In the genomic region with DNA sequence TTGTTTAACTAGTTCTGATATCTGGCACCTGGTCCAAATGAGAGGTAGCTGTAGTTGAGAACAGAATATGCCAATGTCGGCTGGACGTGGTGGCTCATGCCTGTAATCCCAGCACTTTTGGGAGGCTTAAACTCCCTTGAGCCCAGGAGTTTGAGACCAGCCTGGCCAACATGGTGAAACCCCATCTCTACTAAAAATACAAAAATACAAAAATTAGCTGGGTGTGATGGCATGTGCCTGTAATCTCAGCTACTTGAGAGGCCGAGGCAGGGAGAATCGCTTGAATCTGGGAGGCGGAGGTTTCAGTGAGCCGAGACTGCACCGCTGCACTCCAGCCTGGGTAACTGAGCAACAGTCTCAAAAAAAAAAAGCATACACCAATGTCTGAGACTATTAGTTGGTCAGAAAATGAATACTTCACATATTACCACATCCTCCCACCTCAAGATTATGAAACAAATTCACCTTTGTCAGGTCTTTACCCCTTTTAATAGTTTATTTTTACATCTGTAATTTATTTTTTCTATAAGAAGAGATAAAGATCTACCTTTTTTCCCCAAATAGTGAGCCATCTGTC, we compare ENCODE assay signal across 17 cellular contexts. TPM values are rescaled to one million over a fixed set of nuclear protein-coding genes. Genes with fewer than 3 reads are reported as not detected.
DNase-seq lines count a peak whose midpoint lies in the region; ATAC-seq lines count a peak whose summit lies in the region.
"Had no signal": no experiment of that assay in that cellular context is flagged by ENCODE, and none has a peak within 500 bp of the region (broad histone marks: within the 10 kb centered on the region; RNA-seq: fewer than 3 reads in every experiment).

No MANE protein-coding gene starts in this region.

- H3K4me1 Mint-ChIP-seq in CD4-positive, CD25-positive, alpha-beta regulatory T cell, result peaks cover 46 to 86% (median 72%) of the 10 kb centered on the region in 4 donors
- peaks cover 49% of the 10 kb centered on the region for H3K4me1 Mint-ChIP-seq in T-helper 17 cell
- H3K4me1 Mint-ChIP-seq in memory B cell, result peaks cover 34% of the 10 kb centered on the region

- H3K4me3 ChIP-seq in CD4-positive, CD25-positive, alpha-beta regulatory T cell (ENCODE audit: low read depth, low read length), result peak overlapping the region; percentile 38
- H3K4me3 ChIP-seq: SJCRH30, tibial nerve had no signal

- H3K36me3 Mint-ChIP-seq in CD4-positive, CD25-positive, alpha-beta regulatory T cell, result peaks cover 19% of the 10 kb centered on the region
- peaks cover 6% of the 10 kb centered on the region for H3K36me3 Mint-ChIP-seq in T-helper 17 cell (ENCODE audit: low read depth)
- H3K36me3 Mint-ChIP-seq in memory B cell, result peaks cover 25% of the 10 kb centered on the region

- no peaks in the 10 kb centered on the region for H3K9me3 ChIP-seq in CD4-positive, CD25-positive, alpha-beta regulatory T cell (ENCODE audit: control insufficient read depth in 2 of 2, low read length in 2 of 2)
- no peaks in the 10 kb centered on the region for H3K9me3 ChIP-seq in T-helper 17 cell (ENCODE audit: control insufficient read depth, low read length, poor library complexity, severe bottlenecking)
- H3K9me3 ChIP-seq: SJCRH30, tibial nerve had no signal

- no peaks in the 10 kb centered on the region for H3K27me3 ChIP-seq in CD4-positive, CD25-positive, alpha-beta regulatory T cell (ENCODE audit: control insufficient read depth, insufficient read depth, low read length)
- H3K27me3 ChIP-seq: SJCRH30, tibial nerve had no signal

- H3K27ac Mint-ChIP-seq in CD4-positive, CD25-positive, alpha-beta regulatory T cell, result peak overlapping the region; percentile 82 to 92 (median 83)
- H3K27ac Mint-ChIP-seq in T-helper 17 cell (peak overlapping the region; percentile 90), memory B cell (peak overlapping the region; percentile 94)

- H3K4me3 Mint-ChIP-seq in CD4-positive, CD25-positive, alpha-beta regulatory T cell, result peak overlapping the region; percentile 69 to 90 (median 78)
- H3K4me3 Mint-ChIP-seq in T-helper 17 cell, result peak overlapping the region; percentile 75
- H3K4me3 Mint-ChIP-seq in memory B cell, result no peak overlapping the region

- H3K27me3 Mint-ChIP-seq in CD4-positive, CD25-positive, alpha-beta regulatory T cell, result no peaks in the 10 kb centered on the region
- no peaks in the 10 kb centered on the region for H3K27me3 Mint-ChIP-seq in T-helper 17 cell
- no peaks in the 10 kb centered on the region for H3K27me3 Mint-ChIP-seq in memory B cell

- peaks cover 55% of the 10 kb centered on the region for H3K4me1 ChIP-seq in CD4-positive, CD25-positive, alpha-beta regulatory T cell (ENCODE audit: control insufficient read depth, insufficient read depth, low read length, poor library complexity, severe bottlenecking)
- H3K4me1 ChIP-seq: SJCRH30 had no signal

- peak; percentile 81 to 86 for ATAC-seq in CD4-positive, CD25-positive, alpha-beta regulatory T cell (ENCODE audit: low read depth in 2 of 2)
- peak; percentile 76 for ATAC-seq in GM18511 (IDR thresholded peaks at IDR 0.05; ENCODE audit: unreplicated experiment)
- peak; percentile 70 for ATAC-seq in T-helper 17 cell
- ATAC-seq in memory B cell (ENCODE audit: low read depth), result no peak
- no peak for ATAC-seq in GM19455 (IDR thresholded peaks at IDR 0.05; ENCODE audit: unreplicated experiment)
- no peak for ATAC-seq in GM18873 (IDR thresholded peaks at IDR 0.05; ENCODE audit: low FRiP score, unreplicated experiment)

- peak in 2 of 3 donors; percentile 48 to 65 for DNase-seq in CD4-positive, CD25-positive, alpha-beta regulatory T cell
- DNase-seq in T-helper 17 cell, result no peak
- no peak for DNase-seq in memory B cell (ENCODE audit: low spot score in 2 of 2)
- no peak for DNase-seq in COR-L47 (lab: John Stamatoyannopoulos, UW)
- no peak for DNase-seq in substantia nigra (lab: John Stamatoyannopoulos, UW)
- DNase-seq: DND-41; erythroblast; head of caudate nucleus; IMR-90; NCI-H2227 treated with DMSO at 0.1 percent for 48 hours; posterior cingulate gyrus; SJCRH30; stimulated activated CD4-positive, alpha-beta T cell treated with anti-CD3 and anti-CD28 coated beads, Interleukin-15, amount 100 ng/mL, for 24 hours had no signal

- peaks cover 37% of the 10 kb centered on the region for H3K36me3 ChIP-seq in CD4-positive, CD25-positive, alpha-beta regulatory T cell (ENCODE audit: control insufficient read depth, insufficient read depth, low read length)

- peak overlapping the region; percentile 70 for H3K27ac ChIP-seq in CD4-positive, CD25-positive, alpha-beta regulatory T cell (ENCODE audit: insufficient read depth, low read length, poor library complexity, severe bottlenecking)
- H3K27ac ChIP-seq in substantia nigra (ENCODE audit: low read depth, low read length, poor library complexity, severe bottlenecking), result no peak overlapping the region
- H3K27ac ChIP-seq: SJCRH30, tibial nerve had no signal

- H3K9me3 Mint-ChIP-seq in CD4-positive, CD25-positive, alpha-beta regulatory T cell, result no peaks in the 10 kb centered on the region
- no peaks in the 10 kb centered on the region for H3K9me3 Mint-ChIP-seq in memory B cell

RNA-seq across cellular contexts. Expression of gene EPC1, which starts 38.8 kb away (rescaled TPM):
- 218 TPM for total RNA-seq in CD4-positive, CD25-positive, alpha-beta regulatory T cell
- polyA plus RNA-seq in CD4-positive, CD25-positive, alpha-beta regulatory T cell, result 10 to 100 TPM; 46.6 to 64.4 (median 56.8) TPM
- total RNA-seq in T-helper 17 cell, result 100 to 1,000 TPM; 178 to 189 TPM

Comparison
In these comparisons a context has a peak if more than half of its experiments do, and no peak if none do; other contexts are left out.
1. ATAC-seq: peak in CD4-positive, CD25-positive, alpha-beta regulatory T cell (2 of 2), GM18511 (single experiment) and T-helper 17 cell (single experiment); none in memory B cell (single experiment), GM19455 (single experiment) and GM18873 (single experiment).
2. DNase-seq: peak in CD4-positive, CD25-positive, alpha-beta regulatory T cell (2 of 3); none in T-helper 17 cell (0 of 3), memory B cell (0 of 2), COR-L47 (single experiment) and substantia nigra (0 of 49).
3. Peak in every context shown above with its lines, with median percentiles within 50 percentile points of each other: H3K27ac Mint-ChIP-seq.